Comparison of ENCODE assay signal across 8 cellular contexts in the genomic region with DNA sequence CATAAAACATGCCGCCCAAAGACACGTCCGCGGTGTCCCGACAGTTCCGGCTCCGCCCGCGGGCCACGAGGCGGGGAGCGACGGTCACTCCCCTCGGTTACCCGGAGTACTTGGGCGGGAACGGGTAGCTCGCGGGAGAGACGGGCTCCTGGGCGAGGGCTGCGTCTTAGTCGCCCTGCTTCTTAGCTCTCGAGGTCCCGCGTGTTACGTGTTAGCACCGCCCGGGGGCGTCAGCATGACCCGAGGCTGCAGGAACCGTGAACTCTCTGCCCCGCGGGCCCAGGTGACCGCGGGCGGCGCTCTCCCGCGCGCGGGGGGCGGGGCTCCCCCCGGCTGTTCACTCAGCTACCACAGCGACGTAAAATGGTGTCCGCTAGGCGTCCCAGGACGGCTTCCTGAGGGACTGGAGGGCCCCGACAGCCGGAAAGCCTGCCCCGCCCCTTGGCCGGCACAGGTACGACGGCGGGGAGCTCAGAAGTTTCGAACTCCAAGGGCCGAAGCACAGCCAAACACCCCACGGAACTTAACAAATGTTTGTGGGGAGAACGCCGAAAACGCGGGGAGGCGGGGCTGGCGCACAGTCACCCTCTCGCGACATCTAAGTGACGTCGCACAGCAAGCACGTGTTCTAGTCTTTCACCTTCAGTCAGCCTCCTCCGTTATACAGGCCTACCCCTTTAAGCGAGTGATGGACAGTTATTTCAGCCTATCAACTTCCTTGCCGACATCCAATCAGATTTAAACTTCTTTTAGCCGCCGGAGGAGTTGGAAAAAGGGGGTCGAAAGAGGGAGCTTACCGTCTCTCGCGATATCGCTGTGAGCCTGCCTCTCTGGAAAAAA. TPM values are rescaled to one million over a fixed set of nuclear protein-coding genes. Genes with fewer than 3 reads are reported as not detected.
DNase-seq lines count a peak whose midpoint lies in the region; ATAC-seq, FAIRE-seq and TF ChIP-seq lines count a peak whose summit lies in the region.

No MANE protein-coding gene starts in this region.

- H3K27me3 ChIP-seq in endodermal cell (ENCODE audit: control insufficient read depth, insufficient read depth, low read length, poor library complexity, severe bottlenecking), result no peaks in the 10 kb centered on the region

- H3K36me3 ChIP-seq in endodermal cell (ENCODE audit: control insufficient read depth, insufficient read depth, low read length), result peaks cover 31% of the 10 kb centered on the region

- peaks cover 6% of the 10 kb centered on the region for H3K9me3 ChIP-seq in endodermal cell (ENCODE audit: control insufficient read depth, low read length)

- 0 to 1% methylated on average over 57 to 80 of the region's 80 CpGs for WGBS in endodermal cell (ENCODE audit: insufficient coverage in 1 of 2, insufficient read length in 1 of 2), 2 experiments

- no peaks in the 10 kb centered on the region for H3K27me3 Mint-ChIP-seq in activated CD8-positive, alpha-beta memory T cell treated with anti-CD3 and anti-CD28 coated beads, Interleukin-2, amount 10 ng/mL, durations not matched to agents 7 days and 5 days
- no peaks in the 10 kb centered on the region for H3K27me3 Mint-ChIP-seq in endodermal cell (ENCODE audit: insufficient read depth)

- peak overlapping the region; percentile 95 for H3K27ac ChIP-seq in endodermal cell (ENCODE audit: low read depth, low read length)

- CTCF ChIA-PET in activated CD8-positive, alpha-beta memory T cell treated with anti-CD3 and anti-CD28 coated beads, Interleukin-2, amount 10 ng/mL, durations not matched to agents 7 days and 5 days (lab: Charles Lee), result interaction anchor here (0.8 to 7.8 kb wide), 19 partner anchors 9 to 806 kb away, joined by 3 to 97 read pairs (median 5); a partner anchor contains a TSS

- peaks cover 23% of the 10 kb centered on the region for H3K4me1 ChIP-seq in endodermal cell (ENCODE audit: control insufficient read depth, insufficient read depth, low read length)

- peaks cover 35% of the 10 kb centered on the region for H3K36me3 Mint-ChIP-seq in activated CD8-positive, alpha-beta memory T cell treated with anti-CD3 and anti-CD28 coated beads, Interleukin-2, amount 10 ng/mL, durations not matched to agents 7 days and 5 days
- peaks cover 32% of the 10 kb centered on the region for H3K36me3 Mint-ChIP-seq in endodermal cell (ENCODE audit: low read depth)

- H3K4me1 Mint-ChIP-seq in activated CD8-positive, alpha-beta memory T cell treated with anti-CD3 and anti-CD28 coated beads, Interleukin-2, amount 10 ng/mL, durations not matched to agents 7 days and 5 days, result peaks cover 43% of the 10 kb centered on the region
- H3K4me1 Mint-ChIP-seq in endodermal cell, result peaks cover 37% of the 10 kb centered on the region

- no peak overlapping the region for H3K4me3 Mint-ChIP-seq in activated CD8-positive, alpha-beta memory T cell treated with anti-CD3 and anti-CD28 coated beads, Interleukin-2, amount 10 ng/mL, durations not matched to agents 7 days and 5 days
- H3K4me3 Mint-ChIP-seq in endodermal cell, result no peak overlapping the region

- H3K9ac ChIP-seq in endodermal cell (ENCODE audit: extremely low read depth, low read length, poor library complexity, severe bottlenecking), result peak overlapping the region; percentile 96

- peak; percentile 83 for TF ChIP-seq CTCF in endodermal cell (conservative IDR thresholded peaks at IDR 0.05)

- FAIRE-seq in HTR-8/SVneo (lab: Jason Lieb, UNC), result no peak

- peak overlapping the region; percentile 97 for H3K4me3 ChIP-seq in endodermal cell (ENCODE audit: low read length)

- peak; percentile 59 for ATAC-seq in GM21381 (IDR thresholded peaks at IDR 0.05; ENCODE audit: unreplicated experiment)
- peak; percentile 76 for ATAC-seq in activated CD8-positive, alpha-beta memory T cell treated with anti-CD3 and anti-CD28 coated beads, Interleukin-2, amount 10 ng/mL, durations not matched to agents 7 days and 5 days

- H3K27ac Mint-ChIP-seq in activated CD8-positive, alpha-beta memory T cell treated with anti-CD3 and anti-CD28 coated beads, Interleukin-2, amount 10 ng/mL, durations not matched to agents 7 days and 5 days, result no peak overlapping the region
- H3K27ac Mint-ChIP-seq in endodermal cell, result peak overlapping the region; percentile 96

- no peaks in the 10 kb centered on the region for H3K9me3 Mint-ChIP-seq in activated CD8-positive, alpha-beta memory T cell treated with anti-CD3 and anti-CD28 coated beads, Interleukin-2, amount 10 ng/mL, durations not matched to agents 7 days and 5 days (ENCODE audit: low read depth)
- peaks cover 6% of the 10 kb centered on the region for H3K9me3 Mint-ChIP-seq in endodermal cell

- DNase-seq in COLO829 (ENCODE audit: low spot score), result peak; percentile 92
- DNase-seq in HTR-8/SVneo (ENCODE audit: insufficient read length, low spot score), result peak; percentile 90
- peak; percentile 99 to 100 for DNase-seq in NOMO-1 (lab: John Stamatoyannopoulos, UW; ENCODE audit: unreplicated experiment in 2 of 2)
- DNase-seq in activated CD8-positive, alpha-beta memory T cell treated with anti-CD3 and anti-CD28 coated beads, Interleukin-2, amount 10 ng/mL, durations not matched to agents 7 days and 5 days, result peak; percentile 98
- DNase-seq in endodermal cell, result peak; percentile 96
- DNase-seq in middle frontal gyrus (ENCODE audit: extremely low spot score, low spot score), result peak; percentile 98
- peak; percentile 83 to 89 for DNase-seq in stimulated activated CD8-positive, alpha-beta memory T cell treated with anti-CD3 and anti-CD28 coated beads, Interleukin-2, amount 100 ng/mL, for 48 hours (ENCODE audit: low read depth in 2 of 2)

RNA-seq across cellular contexts. Expression of a gene that starts 0.8 kb away (rescaled TPM):
- total RNA-seq in activated CD8-positive, alpha-beta memory T cell treated with anti-CD3 and anti-CD28 coated beads, Interleukin-2, amount 10 ng/mL, durations not matched to agents 7 days and 5 days, result 100 to 1,000 TPM in 1 of 2 experiments, 10 to 100 TPM in 1; 76.5 to 122 TPM
- 10 to 100 TPM; 42.0 to 54.2 TPM for total RNA-seq in endodermal cell
- 13.5 TPM for polyA plus RNA-seq in endodermal cell (2013, experiment 1 of 2)
- polyA plus RNA-seq in endodermal cell (2013, experiment 2 of 2), result 15.3 TPM

RNA-seq across cellular contexts. Expression of a gene that starts 52.4 kb away (rescaled TPM):
- under 1 TPM; 0.14 to 0.23 TPM for total RNA-seq in activated CD8-positive, alpha-beta memory T cell treated with anti-CD3 and anti-CD28 coated beads, Interleukin-2, amount 10 ng/mL, durations not matched to agents 7 days and 5 days
- under 1 TPM; 0.55 to 0.86 TPM for total RNA-seq in endodermal cell
- polyA plus RNA-seq in endodermal cell (2013, experiment 1 of 2), result 2.4 TPM
- 2.5 TPM for polyA plus RNA-seq in endodermal cell (2013, experiment 2 of 2)

Comparison
In these comparisons a context has a peak if more than half of its experiments do, and no peak if none do; other contexts are left out.
1. Peak in every context shown above with its lines: DNase-seq, ATAC-seq, H3K4me3 ChIP-seq and H3K27ac ChIP-seq.